10 cellular contexts compared by ENCODE assay signal in genomic region chr1:99644302-99645004, GRCh38. TPM values are rescaled to one million over a fixed set of nuclear protein-coding genes. Genes with fewer than 3 reads are reported as not detected.
DNase-seq lines count a peak whose midpoint lies in the region; ATAC-seq, FAIRE-seq and TF ChIP-seq lines count a peak whose summit lies in the region.
"Had no signal": no experiment of that assay in that cellular context is flagged by ENCODE, and none has a peak within 500 bp of the region (broad histone marks: within the 10 kb centered on the region; RNA-seq: fewer than 3 reads in every experiment).

No MANE protein-coding gene starts in this region.

- H4K91ac ChIP-seq in mesenchymal stem cell (ENCODE audit: low read length): no peak overlapping the region

- peak overlapping the region; percentile 92 for H2AFZ ChIP-seq in K562 (ENCODE audit: low read depth, low read length)
- H2AFZ ChIP-seq in mesenchymal stem cell (ENCODE audit: low read depth, low read length): no peak overlapping the region

- FAIRE-seq in K562 (lab: Jason Lieb, UNC): no peak

- peak overlapping the region in 1 of 2 experiments; percentile 51; a peak in 1 of 4 replicates for H3K9ac ChIP-seq in K562 (ENCODE audit: insufficient read depth in 1 of 2, low read depth in 2 of 2, low read length in 2 of 2)
- H3K9ac ChIP-seq in mesenchymal stem cell (ENCODE audit: low read length): no peak overlapping the region

- H3K79me1 ChIP-seq in mesenchymal stem cell (replicated peaks; ENCODE audit: low read length, poor library complexity, severe bottlenecking): no peaks in the 10 kb centered on the region

- H3K9me3 ChIP-seq in K562 (replicated peaks; ENCODE audit: control insufficient read depth, insufficient read depth, low read depth, low read length) (no peaks in the 10 kb centered on the region), mesenchymal stem cell (ENCODE audit: control insufficient read depth, low read length) (no peaks in the 10 kb centered on the region)

- H4K8ac ChIP-seq in mesenchymal stem cell (ENCODE audit: low read length): no peak overlapping the region

- 67% methylated on average over 2 of the region's 2 CpGs for WGBS in K562 (ENCODE audit: insufficient coverage, low coverage, missing lambda C conversion rate)
- 96% methylated on average over 2 of the region's 2 CpGs for WGBS in mesenchymal stem cell

- no peaks in the 10 kb centered on the region for H4K20me1 ChIP-seq in K562 (replicated peaks; ENCODE audit: control insufficient read depth, insufficient read depth, low read length)

- H3K14ac ChIP-seq in mesenchymal stem cell (ENCODE audit: low read length in 2 of 2): no peak overlapping the region

- CTCF ChIA-PET in K562 (lab: Yijun Ruan, JAX; ENCODE audit: low intra/inter-chr PET ratio): no interaction called here

- no peak for TF ChIP-seq POLR2A in K562 (conservative IDR thresholded peaks at IDR 0.05)

- H3K4me2 ChIP-seq in K562 (ENCODE audit: insufficient read depth, low read length) (no peak overlapping the region), mesenchymal stem cell (ENCODE audit: low read length, poor library complexity, severe bottlenecking) (no peak overlapping the region)

- intact Hi-C loops in K562 (cut with micrococcal nuclease): loop anchor here (5.0 kb wide), 3 partner anchors 112 to 162 kb away; partner anchors contain the start of gene FRRS1

- no peak for TF ChIP-seq RAD21 in K562 (CRISPR knock-in tag; conservative IDR thresholded peaks at IDR 0.05 in 1 of 2, IDR thresholded peaks at IDR 0.05 in 1 of 2)

- peak; percentile 59 for ATAC-seq in HG02852 (IDR thresholded peaks at IDR 0.05; ENCODE audit: unreplicated experiment)
- no peak for ATAC-seq in K562
- no peak for ATAC-seq in HG03280 (IDR thresholded peaks at IDR 0.05; ENCODE audit: unreplicated experiment)
- ATAC-seq in foreskin keratinocyte: no peak

- no peak overlapping the region for H3K23ac ChIP-seq in mesenchymal stem cell (ENCODE audit: low read length in 2 of 2)

- no peak overlapping the region for H3K4me3 ChIP-seq in K562
- H3K4me3 ChIP-seq in mesenchymal stem cell (ENCODE audit: insufficient read depth in 1 of 2, low read depth in 1 of 2, low read length in 2 of 2): no peak overlapping the region

- POLR2A ChIA-PET in K562 (lab: Yijun Ruan, JAX): interaction anchor here (0.6 to 2.5 kb wide), 4 partner anchors 11 to 217 kb away, joined by 3 to 10 read pairs (median 4); no protein-coding TSS in a partner anchor

- H3K27ac ChIP-seq in C4-2B: peak overlapping the region; percentile 84; the same call in 1 of the 2 replicates
- H3K27ac ChIP-seq in K562 (ENCODE audit: extremely low read depth, low read depth, low read length): no peak overlapping the region; the same call in 2 of the 3 replicates
- H3K27ac ChIP-seq in mesenchymal stem cell (ENCODE audit: low read length, poor library complexity, severe bottlenecking): no peak overlapping the region
- no peak overlapping the region for H3K27ac ChIP-seq in foreskin keratinocyte

- BruUV-seq in K562 (replicated peaks; lab: Mats Ljungman, UMichigan): no TSS peak

- DNase-seq in K562 (ENCODE audit: extremely low read depth in 1 of 4, low spot score in 3 of 4) (peak in 2 of 4 experiments; percentile 14 to 17), mesenchymal stem cell (peak; percentile 38), foreskin keratinocyte (no peak), NCI-H187 treated with DMSO at 0.1 percent for 48 hours (lab: John Stamatoyannopoulos, UW) (no peak), globus pallidus (ENCODE audit: low spot score) (no peak)
- DNase-seq: NCI-H2171 treated with DMSO at 0.1 percent for 48 hours; stimulated activated CD4-positive, alpha-beta T cell treated with anti-CD3 and anti-CD28 coated beads, Interleukin-2, amount 100 ng/mL, for 24 hours had no signal

- no peak overlapping the region for H2BK15ac ChIP-seq in mesenchymal stem cell (ENCODE audit: low read depth, poor library complexity, severe bottlenecking)

- TF ChIP-seq EP300 in K562 (IDR thresholded peaks at IDR 0.05; ENCODE audit: low read length): no peak

- H3K36me3 ChIP-seq in K562 (ENCODE audit: control insufficient read depth, insufficient read depth, low read length) (no peaks in the 10 kb centered on the region), mesenchymal stem cell (ENCODE audit: control insufficient read depth in 1 of 2, insufficient read depth in 2 of 2, low read depth in 1 of 2, low read length in 2 of 2) (no peaks in the 10 kb centered on the region)

- in situ Hi-C loops in K562 (cut with MboI): no loop called here

- H2BK12ac ChIP-seq in mesenchymal stem cell (ENCODE audit: low read length in 2 of 2): no peak overlapping the region

- TF ChIP-seq CTCF in C4-2B (conservative IDR thresholded peaks at IDR 0.05) (no peak), K562 (IDR thresholded peaks at IDR 0.05 in 2 of 3, conservative IDR thresholded peaks at IDR 0.05 in 1 of 3; ENCODE audit: insufficient read depth in 2 of 3, low read depth in 1 of 3, low read length in 3 of 3) (no peak), foreskin keratinocyte (conservative IDR thresholded peaks at IDR 0.05) (no peak)

- no peak overlapping the region for H2BK5ac ChIP-seq in mesenchymal stem cell (ENCODE audit: low read depth, low read length, poor library complexity, severe bottlenecking)

- H2BK120ac ChIP-seq in mesenchymal stem cell (ENCODE audit: low read depth, low read length): no peak overlapping the region

- H2AK5ac ChIP-seq in mesenchymal stem cell (ENCODE audit: low read length, severe bottlenecking): peak overlapping the region; percentile 8

- H3K79me2 ChIP-seq in K562 (ENCODE audit: control insufficient read depth, insufficient read depth, low read length): no peaks in the 10 kb centered on the region; the same call in 2 of the 3 replicates

- no peaks in the 10 kb centered on the region for H3K9me1 ChIP-seq in K562 (ENCODE audit: control insufficient read depth, insufficient read depth, low read length)

- H3K27me3 ChIP-seq in K562 (ENCODE audit: control insufficient read depth in 2 of 2, insufficient read depth in 2 of 2, low read length in 2 of 2) (no peaks in the 10 kb centered on the region), mesenchymal stem cell (ENCODE audit: control insufficient read depth in 1 of 2, insufficient read depth in 1 of 2, low read length in 2 of 2) (no peaks in the 10 kb centered on the region), foreskin keratinocyte (no peaks in the 10 kb centered on the region)

- peak overlapping the region in 1 of 2 experiments; percentile 14 for H3K18ac ChIP-seq in mesenchymal stem cell (ENCODE audit: low read depth in 1 of 2, low read length in 2 of 2)

- peak overlapping the region in 1 of 2 experiments; percentile 13 for H3K4ac ChIP-seq in mesenchymal stem cell (ENCODE audit: low read depth in 1 of 2, low read length in 2 of 2)

- H3K4me1 ChIP-seq in K562 (replicated peaks in 1 of 2; ENCODE audit: control insufficient read depth in 2 of 2, insufficient read depth in 2 of 2, low read length in 2 of 2): peaks cover 10 to 43% of the 10 kb centered on the region in 2 experiments; a peak in 4 of 5 replicates
- H3K4me1 ChIP-seq in mesenchymal stem cell (ENCODE audit: control insufficient read depth, insufficient read depth, low read depth, low read length): peaks cover 7% of the 10 kb centered on the region
- H3K4me1 ChIP-seq in foreskin keratinocyte: peaks cover 20% of the 10 kb centered on the region

TF ChIP-seq in K562, 482 proteins besides CTCF, POLR2A, EP300 and RAD21:
- TF ChIP-seq NFIX (CRISPR knock-in tag; IDR thresholded peaks at IDR 0.05; ENCODE audit: low read depth) (peak; percentile 71), NCOA2 (IDR thresholded peaks at IDR 0.05; ENCODE audit: partially characterized antibody in 2 of 2) (no peak), NFIC (IDR thresholded peaks at IDR 0.05) (peak; percentile 96)

RNA-seq across cellular contexts. Expression of gene PALMD, which starts 1.5 kb away (rescaled TPM):
- total RNA-seq in K562 (2011; cell fraction: chromatin; rRNA removed; ENCODE audit: low replicate concordance): 1.6 and 2.4 TPM in 2 replicates
- 0.67 and 1.2 TPM in 2 replicates for total RNA-seq in K562 (2011; cell fraction: nucleolus; rRNA removed)
- 1.6 and 4.3 TPM in 2 replicates for total RNA-seq in K562 (2011; cell fraction: nucleoplasm; rRNA removed)
- total RNA-seq in K562 (2014; rRNA removed) (5.4 and 5.7 TPM in 2 replicates), K562 (2014; rRNA removed; fragmentation: Illumina TruSeq; extraction: Trizol) (8.4 and 8.6 TPM in 2 replicates), K562 (2015; rRNA removed; fragmentation: Illumina TruSeq; extraction: Trizol) (12.1 and 13.5 TPM in 2 replicates), K562 (2021) (3.5 and 4.0 TPM in 2 replicates), foreskin keratinocyte (0.95 and 1.0 TPM in 2 replicates)
- polyA plus RNA-seq in K562 (2011; rRNA removed) (0.19 and 3.3 TPM in 2 replicates), K562 (2014; fragmentation: Illumina TruSeq; extraction: Trizol) (7.9 and 12.2 TPM in 2 replicates), K562 (2014; fragmentation: Nextera tagmentation; extraction: Ambion mirVana) (1 to 10 TPM; 2.7 to 6.5 TPM), K562 (2014; rRNA removed) (4.5 and 4.9 TPM in 2 replicates), foreskin keratinocyte (0.60 and 0.66 TPM in 2 replicates)
- 0.06 and 0.76 TPM in 2 replicates for polyA plus RNA-seq in K562 (2011; cell fraction: cytosol; rRNA removed)
- 0.20 and 2.5 TPM in 2 replicates for polyA plus RNA-seq in K562 (2011; cell fraction: nucleus; rRNA removed)
- 3.8 and 4.5 TPM in 2 replicates for polyA plus RNA-seq in K562 (2012)
- polyA minus RNA-seq in K562 (2011; rRNA and poly(A)+ RNA removed): 0.24 and 3.3 TPM in 2 replicates
- polyA minus RNA-seq in K562 (2011; cell fraction: cytosol; rRNA and poly(A)+ RNA removed): 2.2 TPM in 1 of 2 replicates, not detected in the other
- 0.56 and 1.8 TPM in 2 replicates for polyA minus RNA-seq in K562 (2011; cell fraction: nucleus; rRNA and poly(A)+ RNA removed)
- polyA plus RNA-seq in mesenchymal stem cell (2013, experiment 1 of 2): 0.88 TPM
- polyA plus RNA-seq in mesenchymal stem cell (2013, experiment 2 of 2): 0.81 TPM
